Comparison of ENCODE assay signal across 1 cellular context in genomic region chr22:34015642-34016041, GRCh38.
TF ChIP-seq lines count a peak whose summit lies in the region.

No MANE protein-coding gene starts in this region.

TF ChIP-seq in GM23338, 12 proteins besides CTCF, POLR2A, EP300 and RAD21:
- peak; percentile 57 for TF ChIP-seq ZNF462 (CRISPR knock-in tag; IDR thresholded peaks at IDR 0.05)
- TF ChIP-seq STAT1 (IDR thresholded peaks at IDR 0.05; ENCODE audit: unreplicated experiment) = no peak
- no peak for TF ChIP-seq REST (IDR thresholded peaks at IDR 0.05; ENCODE audit: unreplicated experiment)
TF ChIP-seq in GM23338: peak in this region for 1.
